2 cellular contexts compared by ENCODE assay signal in the genomic region with DNA sequence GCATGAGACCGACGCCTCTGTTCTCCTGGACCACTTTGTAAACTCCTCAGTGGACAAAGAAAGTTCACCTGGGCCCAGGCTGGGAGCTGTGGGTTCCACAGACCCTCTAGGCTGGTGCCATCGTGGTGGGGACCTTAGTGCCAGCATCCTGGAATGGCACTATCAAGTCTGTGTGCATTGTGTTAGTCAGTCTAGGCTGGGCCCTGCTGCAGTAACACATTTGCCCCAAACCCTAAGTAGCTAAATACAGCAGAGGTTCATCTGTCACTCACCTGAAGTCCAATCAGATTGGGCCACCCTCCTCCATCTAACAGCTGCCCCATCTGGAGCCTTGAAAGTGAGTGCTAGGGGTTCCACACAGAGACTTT.
A peak's percentile ranks its signal among the peaks of the same experiment; 100 is the strongest.
TF ChIP-seq lines count a peak whose summit lies in the region.

No MANE protein-coding gene starts in this region.

TF ChIP-seq in HepG2, 621 proteins besides CTCF, POLR2A, EP300 and RAD21:
- no peak for TF ChIP-seq SYNCRIP (IDR thresholded peaks at IDR 0.05; ENCODE audit: insufficient read depth, low read depth, low read length)
- TF ChIP-seq ZNF768 (CRISPR knock-in tag; IDR thresholded peaks at IDR 0.05) = 0 out of 2 replicates have a peak, but pooled peaks have one; percentile 89
- TF ChIP-seq ZNF12 (CRISPR knock-in tag; IDR thresholded peaks at IDR 0.05) = peak; percentile 78; the same call in 1 of the 2 replicates

TF ChIP-seq in endothelial cell of umbilical vein, 7 proteins besides CTCF, POLR2A, EP300 and RAD21:
- no peak for TF ChIP-seq GATA2 (IDR thresholded peaks at IDR 0.05; ENCODE audit: insufficient read depth, insufficient read length, low read depth, low read length)
- TF ChIP-seq MYC (IDR thresholded peaks at IDR 0.05; ENCODE audit: low read depth, low read length) = no peak
- TF ChIP-seq EZH2 (IDR thresholded peaks at IDR 0.05; ENCODE audit: borderline replicate concordance, low read depth, low read length, severe bottlenecking) = no peak
- TF ChIP-seq FOS (IDR thresholded peaks at IDR 0.05; ENCODE audit: borderline replicate concordance, insufficient read depth, low read length) = no peak
- TF ChIP-seq POLR2AphosphoS5 (IDR thresholded peaks at IDR 0.05; ENCODE audit: insufficient read depth, low read depth, low read length) = no peak
- no peak for TF ChIP-seq JUN (IDR thresholded peaks at IDR 0.05; ENCODE audit: borderline replicate concordance, insufficient read depth, insufficient read length, low read depth)
- TF ChIP-seq, protein P1, sequence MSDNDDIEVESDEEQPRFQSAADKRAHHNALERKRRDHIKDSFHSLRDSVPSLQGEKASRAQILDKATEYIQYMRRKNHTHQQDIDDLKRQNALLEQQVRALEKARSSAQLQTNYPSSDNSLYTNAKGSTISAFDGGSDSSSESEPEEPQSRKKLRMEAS (IDR thresholded peaks at IDR 0.05; ENCODE audit: insufficient read depth, insufficient read length) = no peak
